Comparison of ENCODE assay signal across 1 cellular context in the genomic region with DNA sequence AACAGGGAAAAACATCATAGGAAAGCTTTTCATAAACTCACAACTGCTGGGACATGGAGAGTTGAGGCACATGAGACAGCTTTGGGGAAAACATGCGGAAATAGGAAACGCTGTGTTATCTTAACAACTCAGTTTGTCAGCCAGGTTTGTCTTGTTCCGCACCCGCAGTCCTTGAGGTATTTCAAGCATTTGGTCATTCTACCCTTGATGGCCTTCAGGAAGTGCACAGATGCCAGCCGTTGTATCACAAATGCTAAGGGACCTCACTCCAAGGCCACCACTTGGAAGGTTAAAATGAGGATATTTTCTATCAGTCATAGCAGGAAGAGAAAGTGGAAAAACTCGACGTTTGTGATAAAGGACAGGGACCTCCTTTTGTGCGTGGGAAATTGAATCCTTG.
TF ChIP-seq lines count a peak whose summit lies in the region.

No MANE protein-coding gene starts in this region.

TF ChIP-seq in IMR-90, 13 proteins besides CTCF, POLR2A, EP300 and RAD21:
- TF ChIP-seq RFX5 (IDR thresholded peaks at IDR 0.05; ENCODE audit: low read depth, low read length) = no peak
- TF ChIP-seq FOS (IDR thresholded peaks at IDR 0.05; ENCODE audit: low read depth, low read length) = no peak
- no peak for TF ChIP-seq MAZ (IDR thresholded peaks at IDR 0.05; ENCODE audit: borderline replicate concordance, low read depth, low read length)
- TF ChIP-seq, protein P1, sequence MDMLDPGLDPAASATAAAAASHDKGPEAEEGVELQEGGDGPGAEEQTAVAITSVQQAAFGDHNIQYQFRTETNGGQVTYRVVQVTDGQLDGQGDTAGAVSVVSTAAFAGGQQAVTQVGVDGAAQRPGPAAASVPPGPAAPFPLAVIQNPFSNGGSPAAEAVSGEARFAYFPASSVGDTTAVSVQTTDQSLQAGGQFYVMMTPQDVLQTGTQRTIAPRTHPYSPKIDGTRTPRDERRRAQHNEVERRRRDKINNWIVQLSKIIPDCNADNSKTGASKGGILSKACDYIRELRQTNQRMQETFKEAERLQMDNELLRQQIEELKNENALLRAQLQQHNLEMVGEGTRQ (IDR thresholded peaks at IDR 0.05; ENCODE audit: low read depth, low read length) = no peak
- TF ChIP-seq CEBPB (IDR thresholded peaks at IDR 0.05; ENCODE audit: low read depth, low read length) = no peak
- TF ChIP-seq BHLHE40 (IDR thresholded peaks at IDR 0.05; ENCODE audit: low read depth, low read length) = no peak
- TF ChIP-seq, protein P2, sequence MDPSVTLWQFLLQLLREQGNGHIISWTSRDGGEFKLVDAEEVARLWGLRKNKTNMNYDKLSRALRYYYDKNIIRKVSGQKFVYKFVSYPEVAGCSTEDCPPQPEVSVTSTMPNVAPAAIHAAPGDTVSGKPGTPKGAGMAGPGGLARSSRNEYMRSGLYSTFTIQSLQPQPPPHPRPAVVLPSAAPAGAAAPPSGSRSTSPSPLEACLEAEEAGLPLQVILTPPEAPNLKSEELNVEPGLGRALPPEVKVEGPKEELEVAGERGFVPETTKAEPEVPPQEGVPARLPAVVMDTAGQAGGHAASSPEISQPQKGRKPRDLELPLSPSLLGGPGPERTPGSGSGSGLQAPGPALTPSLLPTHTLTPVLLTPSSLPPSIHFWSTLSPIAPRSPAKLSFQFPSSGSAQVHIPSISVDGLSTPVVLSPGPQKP (IDR thresholded peaks at IDR 0.05; ENCODE audit: borderline replicate concordance, low read depth, low read length) = no peak
- no peak for TF ChIP-seq NFE2L2 (IDR thresholded peaks at IDR 0.05; ENCODE audit: low read depth, low read length)
- no peak for TF ChIP-seq SMC3 (IDR thresholded peaks at IDR 0.05; ENCODE audit: low read depth, low read length)
- no peak for TF ChIP-seq MAFK (IDR thresholded peaks at IDR 0.05; ENCODE audit: low read depth, low read length)
- no peak for TF ChIP-seq RCOR1 (IDR thresholded peaks at IDR 0.05; ENCODE audit: insufficient replicate concordance, low read length)
